Comparison of ENCODE assay signal across 1 cellular context in genomic region chr1:235009561-235010306, GRCh38.
TF ChIP-seq lines count a peak whose summit lies in the region.

No MANE protein-coding gene starts in this region.

TF ChIP-seq in GM23338, 12 proteins besides CTCF, POLR2A, EP300 and RAD21 (continued from another document):
- no peak for TF ChIP-seq ZNF331 (CRISPR knock-in tag; IDR thresholded peaks at IDR 0.05; ENCODE audit: low read depth)
- TF ChIP-seq EZH2 (IDR thresholded peaks at IDR 0.05; ENCODE audit: low read depth, unreplicated experiment), result no peak
- TF ChIP-seq EZH2phosphoT487 (IDR thresholded peaks at IDR 0.05; ENCODE audit: unreplicated experiment), result no peak
- no peak for TF ChIP-seq ZNF462 (CRISPR knock-in tag; IDR thresholded peaks at IDR 0.05)
- no peak for TF ChIP-seq JUNB (IDR thresholded peaks at IDR 0.05; ENCODE audit: unreplicated experiment)
